Comparison of ENCODE assay signal across 18 cellular contexts in genomic region chr1:218355269-218355668, GRCh38. TPM values are rescaled to one million over a fixed set of nuclear protein-coding genes. Genes with fewer than 3 reads are reported as not detected.
DNase-seq lines count a peak whose midpoint lies in the region; ATAC-seq and TF ChIP-seq lines count a peak whose summit lies in the region.
"Had no signal": no experiment of that assay in that cellular context is flagged by ENCODE, and none has a peak within 500 bp of the region (broad histone marks: within the 10 kb centered on the region; RNA-seq: fewer than 3 reads in every experiment).

No MANE protein-coding gene starts in this region.

- DNase-seq in cardiac muscle cell (ENCODE audit: low read depth in 1 of 2, low spot score in 1 of 2) (no peak), heart left ventricle (no peak), left kidney (ENCODE audit: low read depth, low spot score) (peak; percentile 59), gastrocnemius medialis (no peak), RWPE1 (ENCODE audit: low spot score) (no peak)
- DNase-seq in stimulated activated effector memory CD8-positive, alpha-beta T cell treated with anti-CD3 and anti-CD28 coated beads, Interleukin-12 subunit alpha, Interleukin-12 subunit beta, amount 100 ng/mL, for 72 hours (ENCODE audit: low spot score in 2 of 2) = no peak
- DNase-seq: AML-193; CD4-positive, alpha-beta T cell; DMS153; DMS79; GDM1; H9 had no signal

- H3K4me1 Mint-ChIP-seq in stimulated activated effector memory CD8-positive, alpha-beta T cell treated with anti-CD3 and anti-CD28 coated beads, Interleukin-12 subunit alpha, Interleukin-12 subunit beta, amount 100 ng/mL, for 72 hours = peaks cover 14% of the 10 kb centered on the region

- no peak overlapping the region for H3K4me3 Mint-ChIP-seq in stimulated activated effector memory CD8-positive, alpha-beta T cell treated with anti-CD3 and anti-CD28 coated beads, Interleukin-12 subunit alpha, Interleukin-12 subunit beta, amount 100 ng/mL, for 72 hours
- H3K4me3 Mint-ChIP-seq: CD4-positive, alpha-beta T cell; H9; IgD-negative memory B cell had no signal

- no peaks in the 10 kb centered on the region for H3K9me3 Mint-ChIP-seq in stimulated activated effector memory CD8-positive, alpha-beta T cell treated with anti-CD3 and anti-CD28 coated beads, Interleukin-12 subunit alpha, Interleukin-12 subunit beta, amount 100 ng/mL, for 72 hours
- H3K9me3 Mint-ChIP-seq: CD4-positive, alpha-beta T cell; H9; IgD-negative memory B cell had no signal

- no peaks in the 10 kb centered on the region for H3K36me3 Mint-ChIP-seq in stimulated activated effector memory CD8-positive, alpha-beta T cell treated with anti-CD3 and anti-CD28 coated beads, Interleukin-12 subunit alpha, Interleukin-12 subunit beta, amount 100 ng/mL, for 72 hours
- H3K36me3 Mint-ChIP-seq: IgD-negative memory B cell had no signal

- no peaks in the 10 kb centered on the region for H3K9me3 ChIP-seq in cardiac muscle cell (ENCODE audit: low read depth)
- H3K9me3 ChIP-seq in heart left ventricle = no peaks in the 10 kb centered on the region
- H3K9me3 ChIP-seq in gastrocnemius medialis = no peaks in the 10 kb centered on the region
- H3K9me3 ChIP-seq: A549 had no signal

- POLR2A ChIA-PET in RWPE1 (lab: Yijun Ruan, JAX; ENCODE audit: low non-redundant PET) = no interaction called here

- ATAC-seq in heart left ventricle (no peak), gastrocnemius medialis (no peak), GM18870 (IDR thresholded peaks at IDR 0.05; ENCODE audit: unreplicated experiment) (no peak)
- no peak for ATAC-seq in stimulated activated effector memory CD8-positive, alpha-beta T cell treated with anti-CD3 and anti-CD28 coated beads, Interleukin-12 subunit alpha, Interleukin-12 subunit beta, amount 100 ng/mL, for 72 hours
- ATAC-seq: A549, HepG2 had no signal

- H3K27ac ChIP-seq in cardiac muscle cell (peak overlapping the region; percentile 10), heart left ventricle (no peak overlapping the region), gastrocnemius medialis (peak overlapping the region in 3 of 4 donors; percentile 48 to 94 (median 56)), RWPE1 (no peak overlapping the region)
- H3K27ac ChIP-seq: 22Rv1, C4-2B had no signal

- in situ Hi-C loops in gastrocnemius medialis (cut with MboI; ENCODE audit: low sequenced_read_pairs in 4 of 4) = loop anchor here in 1 of 4 donors (25.0 kb wide), 1 partner anchor 107 kb away; no protein-coding TSS in a partner anchor

- intact Hi-C loops in heart left ventricle (cut with DNase I) = no loop called here
- intact Hi-C loops in gastrocnemius medialis (cut with DNase I; ENCODE audit: low total_unique reads) = no loop called here

- H3K4me3 ChIP-seq in cardiac muscle cell = no peak overlapping the region
- no peak overlapping the region for H3K4me3 ChIP-seq in heart left ventricle
- H3K4me3 ChIP-seq in gastrocnemius medialis = no peak overlapping the region
- H3K4me3 ChIP-seq: A549 had no signal

- 86 to 92% (median 90%) methylated on average over 4 of the region's 4 CpGs for WGBS in heart left ventricle, 4 donors

- H3K4me1 ChIP-seq in cardiac muscle cell (ENCODE audit: low read depth) (peaks cover 72% of the 10 kb centered on the region), heart left ventricle (peaks cover 0 to 29% (median 12%) of the 10 kb centered on the region in 12 donors), gastrocnemius medialis (peaks cover 57 to 75% of the 10 kb centered on the region in 2 donors)

- TF ChIP-seq POLR2A in heart left ventricle (IDR thresholded peaks at IDR 0.05) (no peak), gastrocnemius medialis (IDR thresholded peaks at IDR 0.05) (no peak)

- H3K36me3 ChIP-seq in cardiac muscle cell (peaks cover 33% of the 10 kb centered on the region), heart left ventricle (peaks cover 0 to 2% (median 0%) of the 10 kb centered on the region in 9 donors), gastrocnemius medialis (no peaks in the 10 kb centered on the region)

- H3K27me3 ChIP-seq in cardiac muscle cell (no peaks in the 10 kb centered on the region), heart left ventricle (no peaks in the 10 kb centered on the region), gastrocnemius medialis (no peaks in the 10 kb centered on the region)

- CTCF ChIA-PET in RWPE1 (lab: Yijun Ruan, JAX) = no interaction called here

- TF ChIP-seq CTCF in cardiac muscle cell (IDR thresholded peaks at IDR 0.05; ENCODE audit: low read depth, low read length) = no peak
- TF ChIP-seq CTCF in heart left ventricle (IDR thresholded peaks at IDR 0.05) = no peak
- no peak for TF ChIP-seq CTCF in gastrocnemius medialis (IDR thresholded peaks at IDR 0.05 in 4 of 5, conservative IDR thresholded peaks at IDR 0.05 in 1 of 5)
- TF ChIP-seq CTCF in RWPE1 (conservative IDR thresholded peaks at IDR 0.05; ENCODE audit: low read depth) = no peak

- H3K27ac Mint-ChIP-seq in stimulated activated effector memory CD8-positive, alpha-beta T cell treated with anti-CD3 and anti-CD28 coated beads, Interleukin-12 subunit alpha, Interleukin-12 subunit beta, amount 100 ng/mL, for 72 hours = no peak overlapping the region
- H3K27ac Mint-ChIP-seq: CD4-positive, alpha-beta T cell; H9; IgD-negative memory B cell had no signal

RNA-seq across cellular contexts. Expression of gene TGFB2, which starts 10.1 kb away (rescaled TPM):
- total RNA-seq in cardiac muscle cell (107 and 171 TPM in 2 replicates), heart left ventricle (10 to 100 TPM in 4 of 9 donors, 1 to 10 TPM in 5; 1.6 to 23.6 (median 6.6) TPM), gastrocnemius medialis (1 to 10 TPM in 1 of 4 donors, under 1 TPM in 3; 0.56 to 2.3 (median 0.86) TPM)
- polyA plus RNA-seq in cardiac muscle cell (132 and 210 TPM in 2 replicates), heart left ventricle (1 to 10 TPM in 1 of 2 donors, under 1 TPM in 1; 0.76 to 2.3 TPM)
- total RNA-seq: H9, HepG2 had no signal

Comparison
In these comparisons a context has a peak if more than half of its experiments do, and no peak if none do; other contexts are left out.
1. H3K27ac ChIP-seq: peak in cardiac muscle cell (single experiment) and gastrocnemius medialis (3 of 4); none in heart left ventricle (0 of 12) and RWPE1 (single experiment).